ENCODE assay signal across 9 cellular contexts in genomic region chr3:37935756-37936666, GRCh38. TPM values are rescaled to one million over a fixed set of nuclear protein-coding genes. Genes with fewer than 3 reads are reported as not detected.
A peak's percentile ranks its signal among the peaks of the same experiment; 100 is the strongest.
DNase-seq lines count a peak whose midpoint lies in the region; ATAC-seq and TF ChIP-seq lines count a peak whose summit lies in the region.
"Had no signal": no experiment of that assay in that cellular context is flagged by ENCODE, and none has a peak within 500 bp of the region (broad histone marks: within the 10 kb centered on the region; RNA-seq: fewer than 3 reads in every experiment).

No MANE protein-coding gene starts in this region.

- TF ChIP-seq CTCF in liver (IDR thresholded peaks at IDR 0.05; ENCODE audit: low read depth, low read length, missing input control) (no peak), upper lobe of left lung (IDR thresholded peaks at IDR 0.05) (no peak)

- H3K27ac ChIP-seq in liver (ENCODE audit: low read depth in 1 of 2, low read length in 2 of 2) (peak overlapping the region; percentile 40 to 64), upper lobe of left lung (peak overlapping the region; percentile 41 to 79 (median 69))

- H3K4me1 ChIP-seq in liver (ENCODE audit: control insufficient read depth in 4 of 4, insufficient read depth in 4 of 4, low read length in 3 of 4) (peaks cover 10 to 19% (median 16%) of the 10 kb centered on the region in 4 donors), upper lobe of left lung (peaks cover 38 to 51% (median 43%) of the 10 kb centered on the region in 4 donors)

- in situ Hi-C loops in KBM-7 (cut with MboI; ENCODE audit: low pct_unique_long_range_greater_than_20kb, low sequenced_read_pairs) = no loop called here

- 74% methylated on average over 9 of the region's 9 CpGs for WGBS in liver
- 44 to 48% methylated on average over 9 of the region's 9 CpGs for WGBS in upper lobe of left lung, 2 donors

- H3K9me3 ChIP-seq in liver (ENCODE audit: control insufficient read depth in 4 of 4, low read length in 3 of 4) (no peaks in the 10 kb centered on the region), upper lobe of left lung (no peaks in the 10 kb centered on the region)

- ATAC-seq in upper lobe of left lung (ENCODE audit: low FRiP score in 2 of 2) = peak; percentile 63 to 76
- no peak for ATAC-seq in HG03139 (IDR thresholded peaks at IDR 0.05; ENCODE audit: unreplicated experiment)

- TF ChIP-seq EP300 in upper lobe of left lung (IDR thresholded peaks at IDR 0.05) = no peak

- TF ChIP-seq POLR2A in upper lobe of left lung (IDR thresholded peaks at IDR 0.05) = no peak

- H3K27me3 ChIP-seq in liver (ENCODE audit: control insufficient read depth in 4 of 4, insufficient read depth in 4 of 4, low read length in 3 of 4) (no peaks in the 10 kb centered on the region), upper lobe of left lung (no peaks in the 10 kb centered on the region)

- DNase-seq in KBM-7 (peak; percentile 40), dedifferentiated amniotic fluid mesenchymal stem cell (ENCODE audit: extremely low spot score) (peak; percentile 89), upper lobe of left lung (no peak), GDM1 (lab: John Stamatoyannopoulos, UW) (no peak), NOMO-1 treated with dmso at 0.1 percent for 144 hours (lab: John Stamatoyannopoulos, UW; ENCODE audit: unreplicated experiment) (no peak), NAMALWA (ENCODE audit: low spot score) (no peak)
- DNase-seq: NCI-H1048 had no signal

- peak in 1 of 2 donors; percentile 4 for TF ChIP-seq RAD21 in liver (IDR thresholded peaks at IDR 0.05)

- H3K36me3 ChIP-seq in liver (ENCODE audit: control insufficient read depth in 4 of 4, insufficient read depth in 3 of 4, low read depth in 1 of 4, low read length in 3 of 4) (no peaks in the 10 kb centered on the region), upper lobe of left lung (no peaks in the 10 kb centered on the region)

- H3K9ac ChIP-seq in liver (ENCODE audit: low read depth in 1 of 2, low read length in 2 of 2) = no peak overlapping the region

- H3K4me3 ChIP-seq in liver (ENCODE audit: low read depth in 1 of 3, low read length in 3 of 3) = no peak overlapping the region
- H3K4me3 ChIP-seq in upper lobe of left lung = no peak overlapping the region

TF ChIP-seq in liver, 16 proteins besides CTCF, POLR2A, EP300 and RAD21:
- peak; percentile 51 for TF ChIP-seq NR2F2 (IDR thresholded peaks at IDR 0.05)
- no peak for TF ChIP-seq MAX (IDR thresholded peaks at IDR 0.05)
- no peak for TF ChIP-seq ZBTB33 (IDR thresholded peaks at IDR 0.05)
- TF ChIP-seq HNF4A (conservative IDR thresholded peaks at IDR 0.05) = no peak
- no peak for TF ChIP-seq JUND (IDR thresholded peaks at IDR 0.05)
- no peak for TF ChIP-seq YY1 (IDR thresholded peaks at IDR 0.05)
- TF ChIP-seq RXRA (IDR thresholded peaks at IDR 0.05) = peak in 1 of 2 donors; percentile 7
- no peak for TF ChIP-seq FOXA2 (IDR thresholded peaks at IDR 0.05)
- TF ChIP-seq FOXA1 (IDR thresholded peaks at IDR 0.05) = no peak
- no peak for TF ChIP-seq TAF1 (conservative IDR thresholded peaks at IDR 0.05)

RNA-seq across cellular contexts. Expression of gene VILL, which starts 54.6 kb away (rescaled TPM):
- total RNA-seq in liver = 1 to 10 TPM; 2.2 to 3.5 TPM
- polyA plus RNA-seq in liver = 1 to 10 TPM in 1 of 2 donors, under 1 TPM in 1; 0.88 to 1.1 TPM
- 10 to 100 TPM in 5 of 6 donors, 1 to 10 TPM in 1; 5.6 to 41.9 (median 19.0) TPM for total RNA-seq in upper lobe of left lung

Comparison
In these comparisons a context has a peak if more than half of its experiments do, and no peak if none do; other contexts are left out.
1. DNase-seq: peak in KBM-7 (single experiment) and dedifferentiated amniotic fluid mesenchymal stem cell (single experiment); none in upper lobe of left lung (0 of 2), GDM1 (single experiment), NOMO-1 treated with dmso at 0.1 percent for 144 hours (single experiment) and NAMALWA (single experiment).